In genomic region chr2:96507957-96508520, GRCh38 we compare ENCODE assay signal across 1 cellular context.
TF ChIP-seq lines count a peak whose summit lies in the region.

No MANE protein-coding gene starts in this region.

TF ChIP-seq in HepG2, 621 proteins besides CTCF, POLR2A, EP300 and RAD21 (continued from another document and continues in another):
- peak; percentile 84; the same call in 1 of the 2 replicates for TF ChIP-seq ZBTB33 (CRISPR knock-in tag; IDR thresholded peaks at IDR 0.05)
- TF ChIP-seq JARID2 (CRISPR knock-in tag; IDR thresholded peaks at IDR 0.05; ENCODE audit: insufficient replicate concordance) = peak; percentile 29
- peak; percentile 76; the same call in 1 of the 2 replicates for TF ChIP-seq MTF2 (CRISPR knock-in tag; IDR thresholded peaks at IDR 0.05; ENCODE audit: borderline replicate concordance)
- no peak for TF ChIP-seq HOXD1 (CRISPR knock-in tag; IDR thresholded peaks at IDR 0.05)
- TF ChIP-seq FOXO1 (CRISPR knock-in tag; IDR thresholded peaks at IDR 0.05) = peak; percentile 41; the same call in 1 of the 2 replicates
- no peak for TF ChIP-seq ZNF543 (CRISPR knock-in tag; IDR thresholded peaks at IDR 0.05)
- peak; percentile 56; the same call in 1 of the 2 replicates for TF ChIP-seq POGK (CRISPR knock-in tag; conservative IDR thresholded peaks at IDR 0.05)
- TF ChIP-seq IKZF4 (CRISPR knock-in tag; IDR thresholded peaks at IDR 0.05; ENCODE audit: borderline replicate concordance, low read depth, not compliant biosample characterization) = no peak
- no peak for TF ChIP-seq ZNF512B (CRISPR knock-in tag; IDR thresholded peaks at IDR 0.05; ENCODE audit: borderline replicate concordance)
- no peak for TF ChIP-seq ZNF567 (CRISPR knock-in tag; IDR thresholded peaks at IDR 0.05; ENCODE audit: borderline replicate concordance)
- TF ChIP-seq GMEB2 (CRISPR knock-in tag; IDR thresholded peaks at IDR 0.05; ENCODE audit: low read depth) = no peak
- TF ChIP-seq GABPB1 (CRISPR knock-in tag; IDR thresholded peaks at IDR 0.05) = peak; percentile 59; the same call in 1 of the 2 replicates
- TF ChIP-seq ZNF430 (CRISPR knock-in tag; IDR thresholded peaks at IDR 0.05) = no peak
- no peak for TF ChIP-seq ZNF75D (CRISPR knock-in tag; IDR thresholded peaks at IDR 0.05; ENCODE audit: borderline replicate concordance)
- no peak for TF ChIP-seq ZMYM2 (CRISPR knock-in tag; IDR thresholded peaks at IDR 0.05)
- TF ChIP-seq CCDC6 (CRISPR knock-in tag; IDR thresholded peaks at IDR 0.05) = no peak
- no peak; the same call in 1 of the 2 replicates for TF ChIP-seq ZFP90 (CRISPR knock-in tag; IDR thresholded peaks at IDR 0.05; ENCODE audit: borderline replicate concordance)
- no peak for TF ChIP-seq SYNCRIP (IDR thresholded peaks at IDR 0.05; ENCODE audit: insufficient read depth, low read depth, low read length)
- peak; percentile 27; the same call in 1 of the 2 replicates for TF ChIP-seq MYPOP (CRISPR knock-in tag; IDR thresholded peaks at IDR 0.05)
- 0 out of 2 replicates have a peak, but pooled peaks have one; percentile 33 for TF ChIP-seq ELF3 (CRISPR knock-in tag; IDR thresholded peaks at IDR 0.05)
- TF ChIP-seq HES4 (CRISPR knock-in tag; IDR thresholded peaks at IDR 0.05; ENCODE audit: borderline replicate concordance) = 0 out of 2 replicates have a peak, but pooled peaks have one; percentile 14
- peak; percentile 67; the same call in 1 of the 2 replicates for TF ChIP-seq ZNF550 (CRISPR knock-in tag; IDR thresholded peaks at IDR 0.05; ENCODE audit: borderline replicate concordance)
- TF ChIP-seq RFX1 (IDR thresholded peaks at IDR 0.05) = no peak
- no peak for TF ChIP-seq ELK4 (CRISPR knock-in tag; IDR thresholded peaks at IDR 0.05; ENCODE audit: borderline replicate concordance)
- TF ChIP-seq CREB1 (IDR thresholded peaks at IDR 0.05) = no peak
- no peak for TF ChIP-seq CREB1 (CRISPR knock-in tag; IDR thresholded peaks at IDR 0.05)
- no peak for TF ChIP-seq SNAPC2 (CRISPR knock-in tag; IDR thresholded peaks at IDR 0.05)
- TF ChIP-seq TMF1 (CRISPR knock-in tag; IDR thresholded peaks at IDR 0.05; ENCODE audit: low read depth) = no peak
- TF ChIP-seq ZNF788 (CRISPR knock-in tag; IDR thresholded peaks at IDR 0.05; ENCODE audit: borderline replicate concordance) = peak; percentile 81; the same call in 1 of the 2 replicates
- TF ChIP-seq HDAC6 (IDR thresholded peaks at IDR 0.05; ENCODE audit: low read depth, low read length) = no peak
- TF ChIP-seq ZBTB37 (CRISPR knock-in tag; IDR thresholded peaks at IDR 0.05) = no peak
- TF ChIP-seq ZNF34 (CRISPR knock-in tag; IDR thresholded peaks at IDR 0.05; ENCODE audit: borderline replicate concordance) = no peak
- peak; percentile 46; the same call in 1 of the 2 replicates for TF ChIP-seq HIC2 (CRISPR knock-in tag; IDR thresholded peaks at IDR 0.05; ENCODE audit: low read depth)
- no peak for TF ChIP-seq ZNF563 (CRISPR knock-in tag; IDR thresholded peaks at IDR 0.05)
- no peak for TF ChIP-seq SATB2 (CRISPR knock-in tag; IDR thresholded peaks at IDR 0.05)
- TF ChIP-seq PAXIP1 (CRISPR knock-in tag; conservative IDR thresholded peaks at IDR 0.05) = no peak
- no peak for TF ChIP-seq KLF13 (CRISPR knock-in tag; IDR thresholded peaks at IDR 0.05)
- TF ChIP-seq GTF2F1 (IDR thresholded peaks at IDR 0.05; ENCODE audit: low read length) = no peak
- no peak for TF ChIP-seq SP4 (CRISPR knock-in tag; IDR thresholded peaks at IDR 0.05)
- TF ChIP-seq ZNF678 (CRISPR knock-in tag; IDR thresholded peaks at IDR 0.05) = no peak
- TF ChIP-seq FLYWCH1 (CRISPR knock-in tag; IDR thresholded peaks at IDR 0.05) = no peak
- peak; percentile 68; the same call in 1 of the 2 replicates for TF ChIP-seq ZNF414 (CRISPR knock-in tag; IDR thresholded peaks at IDR 0.05)
- TF ChIP-seq ZSCAN20 (CRISPR knock-in tag; IDR thresholded peaks at IDR 0.05; ENCODE audit: borderline replicate concordance) = no peak
- TF ChIP-seq SALL1 (CRISPR knock-in tag; IDR thresholded peaks at IDR 0.05) = peak; percentile 67; the same call in 1 of the 2 replicates
